ENCODE assay signal across 9 cellular contexts in genomic region chr4:168942985-168943384, GRCh38.
DNase-seq lines count a peak whose midpoint lies in the region; ATAC-seq, FAIRE-seq and TF ChIP-seq lines count a peak whose summit lies in the region.
"Had no signal": no experiment of that assay in that cellular context is flagged by ENCODE, and none has a peak within 500 bp of the region (broad histone marks: within the 10 kb centered on the region; RNA-seq: fewer than 3 reads in every experiment).

No MANE protein-coding gene starts in this region.

- H3K4me3 Mint-ChIP-seq in naive thymus-derived CD4-positive, alpha-beta T cell: no peak overlapping the region

- FAIRE-seq in small intestine (lab: Jason Lieb, UNC): no peak
- FAIRE-seq: endometrium had no signal

- in situ Hi-C loops in brain microvascular endothelial cell (cut with HindIII; ENCODE audit: low pct_ligation_motif_present, low sequenced_read_pairs): no loop called here

- H3K27ac ChIP-seq in brain microvascular endothelial cell: no peak overlapping the region
- H3K27ac ChIP-seq in naive thymus-derived CD4-positive, alpha-beta T cell (ENCODE audit: low read depth, low read length): no peak overlapping the region
- H3K27ac ChIP-seq in small intestine (ENCODE audit: low read depth in 1 of 2, low read length in 1 of 2): no peak overlapping the region

- H3K36me3 ChIP-seq in brain microvascular endothelial cell (replicated peaks) (no peaks in the 10 kb centered on the region), small intestine (ENCODE audit: control insufficient read depth in 2 of 2, insufficient read depth in 2 of 2, low read length in 2 of 2) (no peaks in the 10 kb centered on the region)
- no peaks in the 10 kb centered on the region for H3K36me3 ChIP-seq in naive thymus-derived CD4-positive, alpha-beta T cell (ENCODE audit: control insufficient read depth in 2 of 3, insufficient read depth in 3 of 3, low read length in 3 of 3)

- H3K4me3 ChIP-seq in brain microvascular endothelial cell (ENCODE audit: low read depth, low read length) (no peak overlapping the region), small intestine (ENCODE audit: low read depth in 1 of 2, low read length in 2 of 2) (no peak overlapping the region)
- no peak overlapping the region for H3K4me3 ChIP-seq in naive thymus-derived CD4-positive, alpha-beta T cell (ENCODE audit: low read length)

- H3K27me3 Mint-ChIP-seq in naive thymus-derived CD4-positive, alpha-beta T cell: peaks cover 0 to 2% (median 0%) of the 10 kb centered on the region in 5 donors

- CTCF ChIA-PET in naive thymus-derived CD4-positive, alpha-beta T cell (lab: Charles Lee): interaction anchor here (0.7 kb wide), 1 partner anchor 1055 kb away, joined by 3 read pairs; no protein-coding TSS in a partner anchor

- 89 to 97% (median 91%) methylated on average over 3 of the region's 3 CpGs for WGBS in small intestine, 3 donors

- H3K4me1 Mint-ChIP-seq in naive thymus-derived CD4-positive, alpha-beta T cell: peaks cover 0 to 1% (median 0%) of the 10 kb centered on the region in 7 donors

- no peak overlapping the region for H3K27ac Mint-ChIP-seq in naive thymus-derived CD4-positive, alpha-beta T cell

- peaks cover 0 to 44% (median 22%) of the 10 kb centered on the region in 11 donors for H3K9me3 Mint-ChIP-seq in naive thymus-derived CD4-positive, alpha-beta T cell

- H3K36me3 Mint-ChIP-seq in naive thymus-derived CD4-positive, alpha-beta T cell: peaks cover 0 to 26% (median 16%) of the 10 kb centered on the region in 5 donors

- no peaks in the 10 kb centered on the region for H3K9me3 ChIP-seq in naive thymus-derived CD4-positive, alpha-beta T cell (ENCODE audit: control insufficient read depth in 2 of 3, low read length in 3 of 3)
- H3K9me3 ChIP-seq in small intestine (ENCODE audit: control insufficient read depth, low read depth): no peaks in the 10 kb centered on the region

- TF ChIP-seq CTCF in brain microvascular endothelial cell (IDR thresholded peaks at IDR 0.05; ENCODE audit: low read depth, low read length, missing control alignments): peak; percentile 68

- POLR2A ChIA-PET in naive thymus-derived CD4-positive, alpha-beta T cell (lab: Charles Lee): interaction anchor here (0.7 kb wide), 1 partner anchor 42 kb away, joined by 3 read pairs; no protein-coding TSS in a partner anchor

- no peaks in the 10 kb centered on the region for H3K27me3 ChIP-seq in brain microvascular endothelial cell (replicated peaks)
- H3K27me3 ChIP-seq in naive thymus-derived CD4-positive, alpha-beta T cell (ENCODE audit: control insufficient read depth in 2 of 2, insufficient read depth in 2 of 2, low read length in 2 of 2): no peaks in the 10 kb centered on the region
- H3K27me3 ChIP-seq in small intestine (ENCODE audit: control insufficient read depth in 2 of 2, insufficient read depth in 2 of 2, low read length in 2 of 2): no peaks in the 10 kb centered on the region

- ATAC-seq in HG03342 (IDR thresholded peaks at IDR 0.05; ENCODE audit: unreplicated experiment) (peak; percentile 64), HG03521 (IDR thresholded peaks at IDR 0.05; ENCODE audit: unreplicated experiment) (no peak)
- ATAC-seq in naive thymus-derived CD4-positive, alpha-beta T cell: peak; percentile 45

- DNase-seq in ELR (ENCODE audit: low read depth): peak; percentile 47
- no peak for DNase-seq in brain microvascular endothelial cell
- no peak for DNase-seq in naive thymus-derived CD4-positive, alpha-beta T cell
- no peak for DNase-seq in SHP77 treated with DMSO at 0.1 percent for 48 hours (lab: John Stamatoyannopoulos, UW)
- DNase-seq in small intestine: no peak
- DNase-seq: activated T-cell treated with anti-CD3 and anti-CD28 coated beads, Interleukin-2, amount 50 U/mL, for 48 hours had no signal

- no peaks in the 10 kb centered on the region for H3K4me1 ChIP-seq in naive thymus-derived CD4-positive, alpha-beta T cell (ENCODE audit: control insufficient read depth in 2 of 2, insufficient read depth in 2 of 2, low read length in 2 of 2)
- no peaks in the 10 kb centered on the region for H3K4me1 ChIP-seq in small intestine (ENCODE audit: control insufficient read depth in 2 of 2, insufficient read depth in 1 of 2, low read depth in 1 of 2, low read length in 1 of 2)

- intact Hi-C loops in naive thymus-derived CD4-positive, alpha-beta T cell (cut with micrococcal nuclease): no loop called here
